ENCODE assay signal across 10 cellular contexts in genomic region chr13:47999973-48000372, GRCh38. TPM values are rescaled to one million over a fixed set of nuclear protein-coding genes. Genes with fewer than 3 reads are reported as not detected.
A peak's percentile ranks its signal among the peaks of the same experiment; 100 is the strongest.
DNase-seq lines count a peak whose midpoint lies in the region; ATAC-seq and TF ChIP-seq lines count a peak whose summit lies in the region.
"Had no signal": no experiment of that assay in that cellular context is flagged by ENCODE, and none has a peak within 500 bp of the region (broad histone marks: within the 10 kb centered on the region; RNA-seq: fewer than 3 reads in every experiment).

No MANE protein-coding gene starts in this region.

- WGBS in liver, result 29% methylated on average over 5 of the region's 5 CpGs
- 29 to 38% methylated on average over 5 of the region's 5 CpGs for WGBS in tibial nerve, 2 donors

- no peaks in the 10 kb centered on the region for H3K9me3 Mint-ChIP-seq in activated T-cell treated with anti-CD3 and anti-CD28 coated beads, Interleukin-2, amount 50 U/mL, for 72 hours

- no peak overlapping the region for H3K27ac ChIP-seq in ascending aorta
- no peak overlapping the region for H3K27ac ChIP-seq in liver (ENCODE audit: low read depth in 1 of 2, low read length in 2 of 2)
- peak overlapping the region in 1 of 4 donors; percentile 93 for H3K27ac ChIP-seq in tibial nerve

- H3K36me3 ChIP-seq in ascending aorta (peaks cover 0 to 3% of the 10 kb centered on the region in 2 donors), liver (ENCODE audit: control insufficient read depth in 4 of 4, insufficient read depth in 3 of 4, low read depth in 1 of 4, low read length in 3 of 4) (no peaks in the 10 kb centered on the region), tibial nerve (peaks cover 0 to 7% (median 0%) of the 10 kb centered on the region in 3 donors)

- no peak overlapping the region for H3K27ac Mint-ChIP-seq in activated T-cell treated with anti-CD3 and anti-CD28 coated beads, Interleukin-2, amount 50 U/mL, for 72 hours

- TF ChIP-seq POLR2A in tibial nerve (IDR thresholded peaks at IDR 0.05), result no peak

- DNase-seq in activated T-cell treated with anti-CD3 and anti-CD28 coated beads, Interleukin-2, amount 50 U/mL, for 72 hours, result no peak
- DNase-seq in activated T-cell treated with anti-CD3 and anti-CD28 coated beads for 4 hours (no peak), ascending aorta (ENCODE audit: low spot score in 2 of 2) (no peak), tibial nerve (ENCODE audit: low spot score in 2 of 2) (no peak), amniotic stem cell (lab: John Stamatoyannopoulos, UW) (no peak), DMS153 treated with DMSO at 0.1 percent for 48 hours (lab: John Stamatoyannopoulos, UW; ENCODE audit: unreplicated experiment) (no peak)
- DNase-seq: DMS153, kidney glomerular epithelial cell had no signal

- no peaks in the 10 kb centered on the region for H3K9me3 ChIP-seq in ascending aorta
- H3K9me3 ChIP-seq in liver (ENCODE audit: control insufficient read depth in 4 of 4, low read length in 3 of 4), result no peaks in the 10 kb centered on the region
- H3K9me3 ChIP-seq in tibial nerve, result no peaks in the 10 kb centered on the region

- H3K4me3 Mint-ChIP-seq in activated T-cell treated with anti-CD3 and anti-CD28 coated beads, Interleukin-2, amount 50 U/mL, for 72 hours, result peak overlapping the region; percentile 90 to 96

- no peaks in the 10 kb centered on the region for H3K27me3 ChIP-seq in ascending aorta
- H3K27me3 ChIP-seq in liver (ENCODE audit: control insufficient read depth in 4 of 4, insufficient read depth in 4 of 4, low read length in 3 of 4), result no peaks in the 10 kb centered on the region
- no peaks in the 10 kb centered on the region for H3K27me3 ChIP-seq in tibial nerve

- no peak for ATAC-seq in activated T-cell treated with anti-CD3 and anti-CD28 coated beads, Interleukin-2, amount 50 U/mL, for 72 hours (replicated peaks in 1 of 2)
- no peak for ATAC-seq in HG02678 (IDR thresholded peaks at IDR 0.05; ENCODE audit: unreplicated experiment)

- TF ChIP-seq EP300 in tibial nerve (IDR thresholded peaks at IDR 0.05), result no peak

- H3K4me3 ChIP-seq in ascending aorta, result peak overlapping the region; percentile 91 to 99
- peak overlapping the region; percentile 88 to 99 (median 93) for H3K4me3 ChIP-seq in liver (ENCODE audit: low read depth in 1 of 3, low read length in 3 of 3)
- peak overlapping the region in 3 of 4 donors; percentile 88 to 96 (median 93) for H3K4me3 ChIP-seq in tibial nerve

- TF ChIP-seq CTCF in ascending aorta (IDR thresholded peaks at IDR 0.05), result no peak
- TF ChIP-seq CTCF in liver (IDR thresholded peaks at IDR 0.05; ENCODE audit: low read depth, low read length, missing input control), result no peak
- no peak for TF ChIP-seq CTCF in tibial nerve (IDR thresholded peaks at IDR 0.05)

- no peaks in the 10 kb centered on the region for H3K27me3 Mint-ChIP-seq in activated T-cell treated with anti-CD3 and anti-CD28 coated beads, Interleukin-2, amount 50 U/mL, for 72 hours (ENCODE audit: low read depth)

- TF ChIP-seq RAD21 in liver (IDR thresholded peaks at IDR 0.05), result no peak

- H3K36me3 Mint-ChIP-seq in activated T-cell treated with anti-CD3 and anti-CD28 coated beads, Interleukin-2, amount 50 U/mL, for 72 hours (ENCODE audit: insufficient read depth in 2 of 2), result peaks cover 0 to 5% of the 10 kb centered on the region in 2 donors

- peaks cover 48% of the 10 kb centered on the region for H3K4me1 Mint-ChIP-seq in activated T-cell treated with anti-CD3 and anti-CD28 coated beads, Interleukin-2, amount 50 U/mL, for 72 hours (ENCODE audit: low read depth)

- intact Hi-C loops in ascending aorta (cut with DNase I), result loop anchor here (2.0 kb wide), 1 partner anchor 37 kb away; the partner anchor contains the start of gene NUDT15

- H3K9ac ChIP-seq in liver (ENCODE audit: low read depth in 1 of 2, low read length in 2 of 2), result peak overlapping the region; percentile 73 to 90

- H3K4me1 ChIP-seq in ascending aorta (peaks cover 0 to 3% of the 10 kb centered on the region in 2 donors), liver (ENCODE audit: control insufficient read depth in 4 of 4, insufficient read depth in 4 of 4, low read length in 3 of 4) (peaks cover 5 to 22% (median 14%) of the 10 kb centered on the region in 4 donors), tibial nerve (peaks cover 0 to 42% (median 3%) of the 10 kb centered on the region in 4 donors)

TF ChIP-seq in liver, 16 proteins besides CTCF, POLR2A, EP300 and RAD21:
- TF ChIP-seq TAF1 (conservative IDR thresholded peaks at IDR 0.05) (no peak), ZBTB33 (IDR thresholded peaks at IDR 0.05) (no peak), GABPA (IDR thresholded peaks at IDR 0.05 in 1 of 2, conservative IDR thresholded peaks at IDR 0.05 in 1 of 2) (no peak), EGR1 (IDR thresholded peaks at IDR 0.05; ENCODE audit: low read depth in 2 of 2) (no peak), REST (IDR thresholded peaks at IDR 0.05) (no peak), MAX (IDR thresholded peaks at IDR 0.05) (no peak)

RNA-seq across cellular contexts. Expression of gene SUCLA2, which starts 1.1 kb away (rescaled TPM):
- total RNA-seq in activated T-cell treated with anti-CD3 and anti-CD28 coated beads, Interleukin-2, amount 50 U/mL, for 72 hours, result 10 to 100 TPM; 35.0 to 45.0 TPM
- 33.0 TPM for total RNA-seq in ascending aorta
- 10 to 100 TPM; 26.9 to 27.1 TPM for total RNA-seq in liver
- 10 to 100 TPM; 22.0 to 25.2 TPM for polyA plus RNA-seq in liver
- 10 to 100 TPM; 35.7 to 45.6 (median 41.3) TPM for total RNA-seq in tibial nerve

RNA-seq across cellular contexts. Expression of gene NUDT15, which starts 37.6 kb away (rescaled TPM):
- 10 to 100 TPM; 15.1 to 18.0 TPM for total RNA-seq in activated T-cell treated with anti-CD3 and anti-CD28 coated beads, Interleukin-2, amount 50 U/mL, for 72 hours
- 4.2 TPM for total RNA-seq in ascending aorta
- total RNA-seq in liver, result 1 to 10 TPM; 6.0 to 7.7 TPM
- polyA plus RNA-seq in liver, result 1 to 10 TPM; 6.5 to 7.3 TPM
- 10 to 100 TPM in 1 of 4 donors, 1 to 10 TPM in 3; 3.3 to 10.7 (median 4.8) TPM for total RNA-seq in tibial nerve
